32 cellular contexts compared by ENCODE assay signal in the genomic region with DNA sequence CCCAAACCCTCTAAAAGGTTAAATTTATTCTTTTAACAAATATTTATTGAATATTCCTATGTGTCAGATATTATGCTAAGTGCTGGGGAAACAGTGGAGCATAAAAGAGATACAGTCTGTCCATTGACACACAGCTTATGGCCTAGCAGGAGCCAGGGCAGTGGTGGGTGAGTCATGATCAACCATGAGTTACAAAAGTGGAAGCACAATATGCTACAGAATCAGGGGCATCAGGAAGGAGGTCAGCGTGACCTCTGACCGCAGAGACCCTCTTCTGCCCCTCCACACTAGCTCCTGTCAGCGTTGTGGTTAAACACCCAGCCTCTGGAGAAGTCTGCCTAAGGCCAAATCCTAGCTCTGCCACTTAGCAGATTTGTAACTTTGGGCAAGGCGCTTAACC. TPM values are rescaled to one million over a fixed set of nuclear protein-coding genes. Genes with fewer than 3 reads are reported as not detected.
DNase-seq lines count a peak whose midpoint lies in the region; ATAC-seq, FAIRE-seq and TF ChIP-seq lines count a peak whose summit lies in the region.
"Had no signal": no experiment of that assay in that cellular context is flagged by ENCODE, and none has a peak within 500 bp of the region (broad histone marks: within the 10 kb centered on the region; RNA-seq: fewer than 3 reads in every experiment).

No MANE protein-coding gene starts in this region.

- H2BK15ac ChIP-seq in H1 (ENCODE audit: low read length): peak overlapping the region; percentile 88; the same call in 1 of the 2 replicates
- H2BK15ac ChIP-seq in mesenchymal stem cell (ENCODE audit: low read depth, poor library complexity, severe bottlenecking): no peak overlapping the region

- H2AK5ac ChIP-seq in H1 (ENCODE audit: low read depth, low read length) (no peak overlapping the region), mesenchymal stem cell (ENCODE audit: low read length, severe bottlenecking) (no peak overlapping the region)

- H4K20me1 ChIP-seq in H1 (replicated peaks in 1 of 2; ENCODE audit: control insufficient read depth in 1 of 2, insufficient read depth in 2 of 2, low read length in 2 of 2): no peaks in the 10 kb centered on the region

- H4K8ac ChIP-seq in H1 (ENCODE audit: extremely low read depth, insufficient read depth, low read length): no peak overlapping the region
- H4K8ac ChIP-seq in mesenchymal stem cell (ENCODE audit: low read length): no peak overlapping the region

- H3K9me3 ChIP-seq in H1 (ENCODE audit: insufficient read depth in 2 of 2, low read depth in 1 of 2, low read length in 1 of 2) (no peaks in the 10 kb centered on the region), mesenchymal stem cell (ENCODE audit: control insufficient read depth, low read length) (no peaks in the 10 kb centered on the region), sigmoid colon (no peaks in the 10 kb centered on the region)
- H3K9me3 ChIP-seq: thoracic aorta, uterus had no signal

- DNase-seq in ELR (ENCODE audit: low read depth): peak; percentile 17
- peak; percentile 76 for DNase-seq in NB4 (ENCODE audit: low read depth)
- DNase-seq in H1 (ENCODE audit: low read depth in 1 of 2, low spot score in 2 of 2): no peak
- DNase-seq in mesenchymal stem cell: no peak
- no peak for DNase-seq in activated naive CD4-positive, alpha-beta T cell treated with anti-CD3 and anti-CD28 coated beads, Interleukin-2, amount 50 U/mL, for 16 hours
- DNase-seq in sigmoid colon: no peak
- no peak for DNase-seq in D721Med (ENCODE audit: insufficient read length, low spot score)
- DNase-seq: activated B cell treated with CpG ODN at 0.5 μM for 24 hours; activated CD8-positive, alpha-beta memory T cell treated with anti-CD3 and anti-CD28 coated beads, Interleukin-2, amount 10 ng/mL, durations not matched to agents 7 days and 5 days; activated naive CD4-positive, alpha-beta T cell; activated T-cell treated with anti-CD3 and anti-CD28 coated beads, Interleukin-2, amount 50 U/mL, for 48 hours; GOT3; left colon; NCI-H1105 treated with DMSO at 0.1 percent for 48 hours; NCI-H2081; NCI-H345; NCI-H748 treated with DMSO at 0.1 percent for 48 hours; PC-3; SHP77; stimulated activated naive CD8-positive, alpha-beta T cell treated with anti-CD3 and anti-CD28 coated beads, Interleukin-15, Interleukin-2, amounts not matched to agents 100 U/mL and 50 U/mL, for 24 hours; SW 1271; T1000; uterus had no signal

- no peak overlapping the region for H2BK20ac ChIP-seq in H1 (ENCODE audit: low read length)

- 84% methylated on average over 4 of the region's 4 CpGs; no CpG with 5 or more reads in 1 of the 2 experiments for WGBS in H1 (ENCODE audit: extremely low coverage in 1 of 2, insufficient coverage in 1 of 2, insufficient read length in 1 of 2, insufficient replicate concordance in 2 of 2, low coverage in 1 of 2, low lambda C conversion rate in 2 of 2, missing lambda C conversion rate in 1 of 2), 2 experiments
- WGBS in mesenchymal stem cell: 61% methylated on average over 3 of the region's 4 CpGs
- 83 to 84% methylated on average over 4 of the region's 4 CpGs for WGBS in sigmoid colon, 2 donors

- TF ChIP-seq EP300 in H1 (IDR thresholded peaks at IDR 0.05; ENCODE audit: borderline replicate concordance in 1 of 2, low read depth in 2 of 2, low read length in 2 of 2) (no peak), sigmoid colon (IDR thresholded peaks at IDR 0.05) (no peak)

- no peak overlapping the region for H3K4ac ChIP-seq in H1 (replicated peaks; ENCODE audit: insufficient read length, low read depth, low read length)
- H3K4ac ChIP-seq in mesenchymal stem cell (ENCODE audit: low read depth in 1 of 2, low read length in 2 of 2): no peak overlapping the region

- H4K5ac ChIP-seq in H1 (ENCODE audit: insufficient read length, low read depth, low read length): no peak overlapping the region

- H3K23ac ChIP-seq in H1 (ENCODE audit: insufficient read length) (no peak overlapping the region), mesenchymal stem cell (ENCODE audit: low read length in 2 of 2) (no peak overlapping the region)

- H4K91ac ChIP-seq in H1 (replicated peaks; ENCODE audit: insufficient read length, low read length): no peak overlapping the region
- H4K91ac ChIP-seq in mesenchymal stem cell (ENCODE audit: low read length): no peak overlapping the region

- H2BK120ac ChIP-seq in H1 (replicated peaks; ENCODE audit: low read depth, low read length): no peak overlapping the region
- no peak overlapping the region for H2BK120ac ChIP-seq in mesenchymal stem cell (ENCODE audit: low read depth, low read length)

- no peak for TF ChIP-seq CTCF in NB4 (IDR thresholded peaks at IDR 0.05; ENCODE audit: low read depth, low read length)
- TF ChIP-seq CTCF in H1 (IDR thresholded peaks at IDR 0.05; ENCODE audit: control extremely low read depth in 1 of 3, insufficient read depth in 1 of 3, low read depth in 1 of 3, low read length in 3 of 3): no peak
- no peak for TF ChIP-seq CTCF in sigmoid colon (IDR thresholded peaks at IDR 0.05)
- no peak for TF ChIP-seq CTCF in D721Med (IDR thresholded peaks at IDR 0.05; ENCODE audit: insufficient read depth, missing control alignments)

- peaks cover 4% of the 10 kb centered on the region; the same call in 1 of the 2 replicates for H3K23me2 ChIP-seq in H1 (ENCODE audit: low read depth, low read length)

- H3K36me3 ChIP-seq in H1 (ENCODE audit: control insufficient read depth in 2 of 4, insufficient read depth in 4 of 4, low read length in 3 of 4): no peaks in the 10 kb centered on the region
- H3K36me3 ChIP-seq in mesenchymal stem cell (ENCODE audit: control insufficient read depth in 1 of 2, insufficient read depth in 2 of 2, low read depth in 1 of 2, low read length in 2 of 2): no peaks in the 10 kb centered on the region
- no peaks in the 10 kb centered on the region for H3K36me3 ChIP-seq in sigmoid colon
- H3K36me3 ChIP-seq: thoracic aorta, uterus had no signal

- H3K4me2 ChIP-seq in H1 (ENCODE audit: insufficient read depth in 1 of 2, low read depth in 2 of 2, low read length in 2 of 2) (no peak overlapping the region), mesenchymal stem cell (ENCODE audit: low read length, poor library complexity, severe bottlenecking) (no peak overlapping the region)

- H3K18ac ChIP-seq in H1 (ENCODE audit: extremely low read depth, low read length) (no peak overlapping the region), mesenchymal stem cell (ENCODE audit: low read depth in 1 of 2, low read length in 2 of 2) (no peak overlapping the region)

- H3K27ac ChIP-seq in H1 (ENCODE audit: low read depth, low read length) (no peak overlapping the region), mesenchymal stem cell (ENCODE audit: low read length, poor library complexity, severe bottlenecking) (peak overlapping the region; percentile 74), sigmoid colon (no peak overlapping the region)
- H3K27ac ChIP-seq: C4-2B, HL-60, thoracic aorta, uterus had no signal

- H3K4me1 ChIP-seq in H1 (replicated peaks in 1 of 4; ENCODE audit: control insufficient read depth in 3 of 4, insufficient read depth in 4 of 4, low read length in 3 of 4) (peaks cover 0 to 16% (median 6%) of the 10 kb centered on the region in 4 experiments; a peak in 5 of 7 replicates), mesenchymal stem cell (ENCODE audit: control insufficient read depth, insufficient read depth, low read depth, low read length) (peaks cover 28% of the 10 kb centered on the region), sigmoid colon (peaks cover 0 to 46% (median 42%) of the 10 kb centered on the region in 4 donors)

- no peaks in the 10 kb centered on the region for H3K79me2 ChIP-seq in H1 (ENCODE audit: control insufficient read depth in 1 of 2, insufficient read depth in 2 of 2, low read length in 2 of 2)

- H3K27me3 ChIP-seq in H1 (replicated peaks in 1 of 4; ENCODE audit: control insufficient read depth in 3 of 4, extremely low read depth in 1 of 4, insufficient read depth in 3 of 4, low read length in 3 of 4) (peaks cover 2 to 45% (median 36%) of the 10 kb centered on the region in 4 experiments), mesenchymal stem cell (ENCODE audit: control insufficient read depth in 1 of 2, insufficient read depth in 1 of 2, low read length in 2 of 2) (peaks cover 18 to 33% of the 10 kb centered on the region in 2 experiments), sigmoid colon (no peaks in the 10 kb centered on the region)
- H3K27me3 ChIP-seq: uterus had no signal

- H3K9ac ChIP-seq in H1 (replicated peaks in 1 of 4; ENCODE audit: extremely low read depth in 1 of 4, low read depth in 3 of 4, low read length in 3 of 4): no peak overlapping the region
- no peak overlapping the region for H3K9ac ChIP-seq in mesenchymal stem cell (ENCODE audit: low read length)

- ATAC-seq in GM18867 (IDR thresholded peaks at IDR 0.05; ENCODE audit: unreplicated experiment): no peak
- ATAC-seq: activated CD8-positive, alpha-beta memory T cell treated with anti-CD3 and anti-CD28 coated beads, Interleukin-2, amount 10 ng/mL, durations not matched to agents 7 days and 5 days; GM12878; left colon; PC-3; stimulated activated naive CD8-positive, alpha-beta T cell treated with anti-CD3 and anti-CD28 coated beads, Interleukin-15, Interleukin-2, amounts not matched to agents 100 U/mL and 50 U/mL, for 24 hours had no signal

- CTCF ChIA-PET in H1 (lab: Charles Lee; ENCODE audit: partially characterized antibody): interaction anchor here (0.8 to 8.2 kb wide), 15 partner anchors 10 to 479 kb away, joined by 3 to 99 read pairs (median 6); no protein-coding TSS in a partner anchor

- H3K4me3 ChIP-seq in NB4 (ENCODE audit: low read depth, low read length) (no peak overlapping the region), H1 (ENCODE audit: extremely low read depth in 1 of 4, insufficient read depth in 2 of 4, low read depth in 3 of 4, low read length in 4 of 4) (no peak overlapping the region), mesenchymal stem cell (ENCODE audit: insufficient read depth in 1 of 2, low read depth in 1 of 2, low read length in 2 of 2) (no peak overlapping the region), sigmoid colon (no peak overlapping the region)
- H3K4me3 ChIP-seq: GM12878, thoracic aorta, uterus had no signal

- POLR2A ChIA-PET in H1 (lab: Charles Lee; ENCODE audit: partially characterized antibody): interaction anchor here (0.7 to 1.5 kb wide), 2 partner anchors 29 to 1037 kb away, joined by 3 to 4 read pairs; no protein-coding TSS in a partner anchor

- FAIRE-seq in H1 (lab: Jason Lieb, UNC): no peak
- FAIRE-seq in D721Med (lab: Jason Lieb, UNC): no peak
- FAIRE-seq: endothelial cell of umbilical vein, GM12878 had no signal

- H2BK12ac ChIP-seq in H1 (ENCODE audit: low read depth, low read length): no peak overlapping the region
- no peak overlapping the region for H2BK12ac ChIP-seq in mesenchymal stem cell (ENCODE audit: low read length in 2 of 2)

- H3K14ac ChIP-seq in H1 (ENCODE audit: insufficient read length) (no peak overlapping the region), mesenchymal stem cell (ENCODE audit: low read length in 2 of 2) (no peak overlapping the region)

- TF ChIP-seq POLR2A in NB4 (IDR thresholded peaks at IDR 0.05; ENCODE audit: extremely low read depth, insufficient read length) (no peak), H1 (IDR thresholded peaks at IDR 0.05; ENCODE audit: control extremely low read depth in 1 of 2, low read depth in 2 of 2, low read length in 2 of 2) (no peak), sigmoid colon (IDR thresholded peaks at IDR 0.05) (no peak)

- intact Hi-C loops in sigmoid colon (cut with DNase I): loop anchor here (10.0 kb wide), 1 partner anchor 1062 kb away; no protein-coding TSS in a partner anchor

- TF ChIP-seq RAD21 in H1 (IDR thresholded peaks at IDR 0.05 in 1 of 2, conservative IDR thresholded peaks at IDR 0.05 in 1 of 2; ENCODE audit: low read depth in 2 of 2, low read length in 2 of 2): no peak

- no peak overlapping the region for H3K56ac ChIP-seq in H1 (replicated peaks; ENCODE audit: insufficient read length, low read depth, low read length)

- H2BK5ac ChIP-seq in H1 (ENCODE audit: low read depth, low read length) (no peak overlapping the region), mesenchymal stem cell (ENCODE audit: low read depth, low read length, poor library complexity, severe bottlenecking) (no peak overlapping the region)

- H2AFZ ChIP-seq in H1 (ENCODE audit: low read length) (no peak overlapping the region), mesenchymal stem cell (ENCODE audit: low read depth, low read length) (no peak overlapping the region)

- no peaks in the 10 kb centered on the region; the same call in 1 of the 2 replicates for H3K79me1 ChIP-seq in H1 (ENCODE audit: low read depth, low read length)
- no peaks in the 10 kb centered on the region for H3K79me1 ChIP-seq in mesenchymal stem cell (replicated peaks; ENCODE audit: low read length, poor library complexity, severe bottlenecking)

RNA-seq across cellular contexts. Expression of gene PPP1R1A, which starts 4.7 kb away (rescaled TPM):
- 8.1 and 13.1 TPM in 2 replicates for total RNA-seq in H1 (2021; fragmentation: NEBNext Ultra II Directional; extraction: Animal tissue kit (Norgen Biotek cat#: 25700))
- polyA plus RNA-seq in H1 (2011; rRNA removed): 5.8 and 6.1 TPM in 2 replicates
- polyA plus RNA-seq in H1 (2011; cell fraction: cytosol; rRNA removed): 8.0 TPM
- 5.1 TPM for polyA plus RNA-seq in H1 (2011; cell fraction: nucleus; rRNA removed)
- polyA plus RNA-seq in H1 (2012, experiment 1 of 2): 8.9 to 10.7 TPM (median 10.3 TPM) in 4 replicates
- polyA plus RNA-seq in H1 (2012, experiment 2 of 2): 7.3 TPM
- 15.4 TPM for polyA plus RNA-seq in H1 (2013, experiment 1 of 2)
- polyA plus RNA-seq in H1 (2013, experiment 2 of 2): 16.5 TPM
- 2.0 and 4.3 TPM in 2 replicates for polyA minus RNA-seq in H1 (2011; rRNA and poly(A)+ RNA removed)
- 6.1 TPM for polyA minus RNA-seq in H1 (2011; cell fraction: cytosol; rRNA and poly(A)+ RNA removed)
- 4.7 TPM for polyA minus RNA-seq in H1 (2011; cell fraction: nucleus; rRNA and poly(A)+ RNA removed)
- polyA plus RNA-seq in mesenchymal stem cell (2013, experiment 1 of 2): not detected
- polyA plus RNA-seq in mesenchymal stem cell (2013, experiment 2 of 2): not detected
- total RNA-seq in sigmoid colon: 10 to 100 TPM; 17.5 to 48.9 (median 24.9) TPM
- 1 to 10 TPM in 2 of 3 donors, under 1 TPM in 1; 0.92 to 3.0 (median 1.2) TPM for polyA plus RNA-seq in sigmoid colon
- total RNA-seq: activated B cell treated with CpG ODN at 0.5 μM for 24 hours; activated CD8-positive, alpha-beta memory T cell treated with anti-CD3 and anti-CD28 coated beads, Interleukin-2, amount 10 ng/mL, durations not matched to agents 7 days and 5 days; endothelial cell of umbilical vein; GM12878; LHCN-M2; PC-3 had no signal
- polyA plus RNA-seq: endothelial cell of umbilical vein had no signal

RNA-seq across cellular contexts. Expression of gene LACRT, which starts 41.6 kb away (rescaled TPM):
- total RNA-seq in H1 (2021; fragmentation: NEBNext Ultra II Directional; extraction: Animal tissue kit (Norgen Biotek cat#: 25700)): not detected in 2 replicates
- polyA plus RNA-seq in H1 (2011; rRNA removed): not detected in 2 replicates
- not detected for polyA plus RNA-seq in H1 (2011; cell fraction: cytosol; rRNA removed)
- not detected for polyA plus RNA-seq in H1 (2011; cell fraction: nucleus; rRNA removed)
- not detected in 4 replicates for polyA plus RNA-seq in H1 (2012, experiment 1 of 2)
- not detected for polyA plus RNA-seq in H1 (2012, experiment 2 of 2)
- not detected for polyA plus RNA-seq in H1 (2013, experiment 1 of 2)
- not detected for polyA plus RNA-seq in H1 (2013, experiment 2 of 2)
- not detected in 2 replicates for polyA minus RNA-seq in H1 (2011; rRNA and poly(A)+ RNA removed)
- not detected for polyA minus RNA-seq in H1 (2011; cell fraction: cytosol; rRNA and poly(A)+ RNA removed)
- polyA minus RNA-seq in H1 (2011; cell fraction: nucleus; rRNA and poly(A)+ RNA removed): not detected
- not detected for polyA plus RNA-seq in mesenchymal stem cell (2013, experiment 1 of 2)
- not detected for polyA plus RNA-seq in mesenchymal stem cell (2013, experiment 2 of 2)
- not detected for total RNA-seq in sigmoid colon
- not detected for polyA plus RNA-seq in sigmoid colon
- total RNA-seq: activated B cell treated with CpG ODN at 0.5 μM for 24 hours; activated CD8-positive, alpha-beta memory T cell treated with anti-CD3 and anti-CD28 coated beads, Interleukin-2, amount 10 ng/mL, durations not matched to agents 7 days and 5 days; cerebellum; endothelial cell of umbilical vein; GM12878; left colon; LHCN-M2; PC-3; thoracic aorta; uterus had no signal
- polyA plus RNA-seq: adipose tissue, endothelial cell of umbilical vein, GM12878 had no signal

RNA-seq across cellular contexts. Expression of gene PDE1B, which starts 43.7 kb away (rescaled TPM):
- 0.78 and 0.90 TPM in 2 replicates for total RNA-seq in H1 (2021; fragmentation: NEBNext Ultra II Directional; extraction: Animal tissue kit (Norgen Biotek cat#: 25700))
- 1.8 and 2.3 TPM in 2 replicates for polyA plus RNA-seq in H1 (2011; rRNA removed)
- 2.1 TPM for polyA plus RNA-seq in H1 (2011; cell fraction: cytosol; rRNA removed)
- 3.6 TPM for polyA plus RNA-seq in H1 (2011; cell fraction: nucleus; rRNA removed)
- polyA plus RNA-seq in H1 (2012, experiment 1 of 2): 1.3 to 1.9 TPM (median 1.6 TPM) in 4 replicates
- polyA plus RNA-seq in H1 (2012, experiment 2 of 2): 2.0 TPM
- 0.43 TPM for polyA plus RNA-seq in H1 (2013, experiment 1 of 2)
- polyA plus RNA-seq in H1 (2013, experiment 2 of 2): 0.44 TPM
- polyA minus RNA-seq in H1 (2011; rRNA and poly(A)+ RNA removed): 3.6 and 6.5 TPM in 2 replicates
- polyA minus RNA-seq in H1 (2011; cell fraction: cytosol; rRNA and poly(A)+ RNA removed): 0.51 TPM
- polyA minus RNA-seq in H1 (2011; cell fraction: nucleus; rRNA and poly(A)+ RNA removed): 1.4 TPM
- polyA plus RNA-seq in mesenchymal stem cell (2013, experiment 1 of 2): not detected
- not detected for polyA plus RNA-seq in mesenchymal stem cell (2013, experiment 2 of 2)
- total RNA-seq in sigmoid colon: 10 to 100 TPM in 3 of 4 donors, 1 to 10 TPM in 1; 6.4 to 24.4 (median 15.1) TPM
- polyA plus RNA-seq in sigmoid colon: 1 to 10 TPM; 1.6 to 3.9 (median 1.8) TPM
- total RNA-seq: endothelial cell of umbilical vein, LHCN-M2, PC-3 had no signal
- polyA plus RNA-seq: endothelial cell of umbilical vein had no signal

RNA-seq across cellular contexts. Expression of gene DCD, which starts 55.0 kb away (rescaled TPM):
- total RNA-seq in H1 (2021; fragmentation: NEBNext Ultra II Directional; extraction: Animal tissue kit (Norgen Biotek cat#: 25700)): not detected in 2 replicates
- polyA plus RNA-seq in H1 (2011; rRNA removed) (not detected in 2 replicates), sigmoid colon (not detected)
- not detected for polyA plus RNA-seq in H1 (2011; cell fraction: cytosol; rRNA removed)
- polyA plus RNA-seq in H1 (2011; cell fraction: nucleus; rRNA removed): not detected
- polyA plus RNA-seq in H1 (2012, experiment 1 of 2): not detected in 4 replicates
- polyA plus RNA-seq in H1 (2012, experiment 2 of 2): not detected
- polyA plus RNA-seq in H1 (2013, experiment 1 of 2): not detected
- not detected for polyA plus RNA-seq in H1 (2013, experiment 2 of 2)
- polyA minus RNA-seq in H1 (2011; rRNA and poly(A)+ RNA removed): not detected in 2 replicates
- not detected for polyA minus RNA-seq in H1 (2011; cell fraction: cytosol; rRNA and poly(A)+ RNA removed)
- polyA minus RNA-seq in H1 (2011; cell fraction: nucleus; rRNA and poly(A)+ RNA removed): not detected
- polyA plus RNA-seq in mesenchymal stem cell (2013, experiment 1 of 2): not detected
- not detected for polyA plus RNA-seq in mesenchymal stem cell (2013, experiment 2 of 2)
- not detected for total RNA-seq in sigmoid colon
- total RNA-seq: activated B cell treated with CpG ODN at 0.5 μM for 24 hours; activated CD8-positive, alpha-beta memory T cell treated with anti-CD3 and anti-CD28 coated beads, Interleukin-2, amount 10 ng/mL, durations not matched to agents 7 days and 5 days; cerebellum; endothelial cell of umbilical vein; GM12878; left colon; LHCN-M2; PC-3; uterus had no signal
- polyA plus RNA-seq: adipose tissue, endothelial cell of umbilical vein, GM12878 had no signal

Comparison
In these comparisons a context has a peak if more than half of its experiments do, and no peak if none do; other contexts are left out.
1. DNase-seq: peak in ELR (single experiment) and NB4 (single experiment); none in H1 (0 of 2), mesenchymal stem cell (single experiment), activated naive CD4-positive, alpha-beta T cell treated with anti-CD3 and anti-CD28 coated beads, Interleukin-2, amount 50 U/mL, for 16 hours (single experiment), sigmoid colon (single experiment) and D721Med (single experiment).